ENCODE assay signal across 14 cellular contexts in the genomic region with DNA sequence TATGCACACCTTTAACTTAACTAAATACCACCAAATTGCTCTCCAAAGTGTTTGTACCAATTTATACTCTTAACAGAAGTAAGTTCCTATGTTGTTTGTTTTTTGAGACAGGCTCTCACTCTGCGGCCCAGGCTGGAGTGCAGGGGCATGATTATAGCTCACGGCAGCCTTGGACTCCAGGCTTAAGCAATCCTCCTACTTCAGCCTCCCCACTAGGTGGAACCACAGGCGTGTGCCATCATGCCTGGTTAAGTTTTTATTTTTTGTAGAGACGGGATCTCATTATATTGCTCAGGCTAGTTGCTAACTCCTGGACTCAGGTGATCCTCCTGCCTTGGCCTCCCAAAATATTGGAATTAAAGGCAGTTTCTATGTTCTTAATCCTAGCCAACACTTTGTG. TPM values are rescaled to one million over a fixed set of nuclear protein-coding genes. Genes with fewer than 3 reads are reported as not detected.
DNase-seq lines count a peak whose midpoint lies in the region; TF ChIP-seq lines count a peak whose summit lies in the region.
"Had no signal": no experiment of that assay in that cellular context is flagged by ENCODE, and none has a peak within 500 bp of the region (broad histone marks: within the 10 kb centered on the region; RNA-seq: fewer than 3 reads in every experiment).

No MANE protein-coding gene starts in this region.

- CTCF ChIA-PET in activated naive CD4-positive, alpha-beta T cell treated with anti-CD3 and anti-CD28 coated beads for 36 hours (lab: Charles Lee): interaction anchor here (0.7 to 1.7 kb wide), 8 partner anchors 10 to 216 kb away, joined by 3 to 8 read pairs (median 4); no protein-coding TSS in a partner anchor
- CTCF ChIA-PET in activated naive CD4-positive, alpha-beta T cell treated with anti-CD3 and anti-CD28 coated beads, Interleukin-2, amount 10 ng/mL, durations not matched to agents 7 days and 5 days (lab: Charles Lee): interaction anchor here (0.7 to 1.6 kb wide), 5 partner anchors 11 to 131 kb away, joined by 3 to 10 read pairs (median 3); no protein-coding TSS in a partner anchor

- no peaks in the 10 kb centered on the region for H3K27me3 ChIP-seq in subcutaneous abdominal adipose tissue (ENCODE audit: control insufficient read depth in 5 of 5, insufficient read depth in 4 of 5, low read length in 5 of 5)

- no peak overlapping the region for H3K27ac Mint-ChIP-seq in activated naive CD4-positive, alpha-beta T cell treated with anti-CD3 and anti-CD28 coated beads for 36 hours
- no peak overlapping the region for H3K27ac Mint-ChIP-seq in activated naive CD4-positive, alpha-beta T cell treated with anti-CD3 and anti-CD28 coated beads, Interleukin-2, amount 10 ng/mL, durations not matched to agents 7 days and 5 days
- no peak overlapping the region for H3K27ac Mint-ChIP-seq in glutamatergic neuron (ENCODE audit: unreplicated experiment)
- H3K27ac Mint-ChIP-seq: activated T-cell treated with anti-CD3 and anti-CD28 coated beads, Interleukin-2, amount 50 U/mL, for 24 hours had no signal

- intact Hi-C loops in activated naive CD4-positive, alpha-beta T cell treated with anti-CD3 and anti-CD28 coated beads for 36 hours (cut with micrococcal nuclease): loop anchor here (1.0 to 5.0 kb wide), 3 partner anchors 45 to 253 kb away; no protein-coding TSS in a partner anchor

- no peaks in the 10 kb centered on the region for H3K27me3 Mint-ChIP-seq in activated naive CD4-positive, alpha-beta T cell treated with anti-CD3 and anti-CD28 coated beads for 36 hours (ENCODE audit: low read depth)
- H3K27me3 Mint-ChIP-seq in activated naive CD4-positive, alpha-beta T cell treated with anti-CD3 and anti-CD28 coated beads, Interleukin-2, amount 10 ng/mL, durations not matched to agents 7 days and 5 days: peaks cover under 1% of the 10 kb centered on the region
- no peaks in the 10 kb centered on the region for H3K27me3 Mint-ChIP-seq in glutamatergic neuron (ENCODE audit: unreplicated experiment)
- H3K27me3 Mint-ChIP-seq: activated T-cell treated with anti-CD3 and anti-CD28 coated beads, Interleukin-2, amount 50 U/mL, for 24 hours; naive thymus-derived CD8-positive, alpha-beta T cell had no signal

- H3K36me3 Mint-ChIP-seq in activated naive CD4-positive, alpha-beta T cell treated with anti-CD3 and anti-CD28 coated beads for 36 hours (ENCODE audit: low read depth): no peaks in the 10 kb centered on the region
- H3K36me3 Mint-ChIP-seq in activated naive CD4-positive, alpha-beta T cell treated with anti-CD3 and anti-CD28 coated beads, Interleukin-2, amount 10 ng/mL, durations not matched to agents 7 days and 5 days: no peaks in the 10 kb centered on the region
- no peaks in the 10 kb centered on the region for H3K36me3 Mint-ChIP-seq in glutamatergic neuron (ENCODE audit: unreplicated experiment)
- H3K36me3 Mint-ChIP-seq: naive thymus-derived CD8-positive, alpha-beta T cell had no signal

- H3K4me1 Mint-ChIP-seq in activated naive CD4-positive, alpha-beta T cell treated with anti-CD3 and anti-CD28 coated beads for 36 hours (ENCODE audit: low read depth): peaks cover 9% of the 10 kb centered on the region
- no peaks in the 10 kb centered on the region for H3K4me1 Mint-ChIP-seq in activated naive CD4-positive, alpha-beta T cell treated with anti-CD3 and anti-CD28 coated beads, Interleukin-2, amount 10 ng/mL, durations not matched to agents 7 days and 5 days
- no peaks in the 10 kb centered on the region for H3K4me1 Mint-ChIP-seq in glutamatergic neuron (ENCODE audit: low read depth, unreplicated experiment)
- H3K4me1 Mint-ChIP-seq: naive thymus-derived CD8-positive, alpha-beta T cell had no signal

- TF ChIP-seq CTCF in NB4 (IDR thresholded peaks at IDR 0.05; ENCODE audit: low read depth, low read length): no peak
- TF ChIP-seq CTCF in glutamatergic neuron (IDR thresholded peaks at IDR 0.05; ENCODE audit: partially characterized antibody, unreplicated experiment): no peak

- peak overlapping the region; percentile 95 for H3K27ac ChIP-seq in subcutaneous abdominal adipose tissue (ENCODE audit: low read depth, low read length)

- H3K36me3 ChIP-seq in subcutaneous abdominal adipose tissue (ENCODE audit: control insufficient read depth in 5 of 5, insufficient read depth in 5 of 5, low read length in 5 of 5): no peaks in the 10 kb centered on the region

- H3K4me3 Mint-ChIP-seq in activated naive CD4-positive, alpha-beta T cell treated with anti-CD3 and anti-CD28 coated beads for 36 hours: no peak overlapping the region
- H3K4me3 Mint-ChIP-seq in activated naive CD4-positive, alpha-beta T cell treated with anti-CD3 and anti-CD28 coated beads, Interleukin-2, amount 10 ng/mL, durations not matched to agents 7 days and 5 days: no peak overlapping the region
- H3K4me3 Mint-ChIP-seq in glutamatergic neuron (ENCODE audit: unreplicated experiment): no peak overlapping the region
- H3K4me3 Mint-ChIP-seq: activated T-cell treated with anti-CD3 and anti-CD28 coated beads, Interleukin-2, amount 50 U/mL, for 24 hours; naive thymus-derived CD8-positive, alpha-beta T cell had no signal

- peaks cover 5 to 36% (median 19%) of the 10 kb centered on the region in 5 donors for H3K4me1 ChIP-seq in subcutaneous abdominal adipose tissue (ENCODE audit: control insufficient read depth in 5 of 5, insufficient read depth in 5 of 5, low read length in 5 of 5)

- H3K9me3 ChIP-seq in subcutaneous abdominal adipose tissue (ENCODE audit: control insufficient read depth in 5 of 5, low read length in 5 of 5): no peaks in the 10 kb centered on the region

- no peak for TF ChIP-seq POLR2A in NB4 (IDR thresholded peaks at IDR 0.05; ENCODE audit: extremely low read depth, insufficient read length)

- H3K9me3 Mint-ChIP-seq in activated naive CD4-positive, alpha-beta T cell treated with anti-CD3 and anti-CD28 coated beads for 36 hours: no peaks in the 10 kb centered on the region
- H3K9me3 Mint-ChIP-seq in activated naive CD4-positive, alpha-beta T cell treated with anti-CD3 and anti-CD28 coated beads, Interleukin-2, amount 10 ng/mL, durations not matched to agents 7 days and 5 days: no peaks in the 10 kb centered on the region
- no peaks in the 10 kb centered on the region for H3K9me3 Mint-ChIP-seq in glutamatergic neuron (ENCODE audit: unreplicated experiment)
- H3K9me3 Mint-ChIP-seq: activated T-cell treated with anti-CD3 and anti-CD28 coated beads, Interleukin-2, amount 50 U/mL, for 24 hours; naive thymus-derived CD8-positive, alpha-beta T cell had no signal

- H3K4me3 ChIP-seq in NB4 (ENCODE audit: low read depth, low read length) (no peak overlapping the region), subcutaneous abdominal adipose tissue (ENCODE audit: low read depth in 1 of 5, low read length in 5 of 5) (no peak overlapping the region)

- peak; percentile 60 for DNase-seq in activated naive CD4-positive, alpha-beta T cell treated with anti-CD3 and anti-CD28 coated beads for 36 hours
- no peak for DNase-seq in activated naive CD4-positive, alpha-beta T cell treated with anti-CD3 and anti-CD28 coated beads, Interleukin-2, amount 10 ng/mL, durations not matched to agents 7 days and 5 days
- peak; percentile 17 for DNase-seq in NB4 (ENCODE audit: low read depth)
- peak; percentile 13 for DNase-seq in central memory CD4-positive, alpha-beta T cell
- no peak for DNase-seq in glutamatergic neuron
- no peak for DNase-seq in NCI-H1417 (lab: John Stamatoyannopoulos, UW)
- DNase-seq in NOMO-1 treated with dmso at 0.1 percent for 144 hours (lab: John Stamatoyannopoulos, UW; ENCODE audit: unreplicated experiment): no peak
- DNase-seq: activated T-cell treated with anti-CD3 and anti-CD28 coated beads, Interleukin-2, amount 50 U/mL, for 24 hours; H7; naive thymus-derived CD8-positive, alpha-beta T cell; NCI-H2107; small intestine; T-helper 9 cell had no signal

- peak overlapping the region in 1 of 5 donors; percentile 7 for H3K9ac ChIP-seq in subcutaneous abdominal adipose tissue (ENCODE audit: low read length in 5 of 5)

RNA-seq across cellular contexts. Expression of gene NAB1, which starts 13.1 kb away (rescaled TPM):
- 10 to 100 TPM; 38.7 to 48.1 TPM for total RNA-seq in activated naive CD4-positive, alpha-beta T cell treated with anti-CD3 and anti-CD28 coated beads for 36 hours
- total RNA-seq in glutamatergic neuron (ENCODE audit: unreplicated experiment): 12.2 TPM

Comparison
In these comparisons a context has a peak if more than half of its experiments do, and no peak if none do; other contexts are left out.
1. DNase-seq: peak in activated naive CD4-positive, alpha-beta T cell treated with anti-CD3 and anti-CD28 coated beads for 36 hours (single experiment), NB4 (single experiment) and central memory CD4-positive, alpha-beta T cell (single experiment); none in activated naive CD4-positive, alpha-beta T cell treated with anti-CD3 and anti-CD28 coated beads, Interleukin-2, amount 10 ng/mL, durations not matched to agents 7 days and 5 days (single experiment), glutamatergic neuron (single experiment), NCI-H1417 (0 of 3) and NOMO-1 treated with dmso at 0.1 percent for 144 hours (single experiment).